ENCODE assay signal across 14 cellular contexts in the genomic region with DNA sequence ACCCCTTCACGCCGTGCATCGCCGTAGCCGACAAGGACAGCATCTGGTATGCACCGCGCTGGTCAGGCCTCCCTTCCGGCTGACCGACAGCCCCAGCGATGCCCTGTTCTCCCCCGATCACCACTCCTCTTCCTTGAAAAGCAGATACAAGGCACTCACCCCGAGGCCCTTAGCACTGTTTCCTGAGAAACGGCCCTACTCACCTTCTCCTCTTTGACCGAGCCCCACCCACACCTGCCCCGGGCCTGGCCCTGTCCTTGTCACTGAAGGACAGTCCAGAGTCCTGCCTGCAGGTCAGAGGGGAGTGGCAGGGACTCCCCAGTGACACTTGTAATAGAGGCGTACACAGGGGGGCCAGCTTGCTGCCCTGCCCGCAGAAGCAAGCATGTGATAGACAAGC.
"Had no signal": no experiment of that assay in that cellular context is flagged by ENCODE, and none has a peak within 500 bp of the region (broad histone marks: within the 10 kb centered on the region; RNA-seq: fewer than 3 reads in every experiment).

No MANE protein-coding gene starts in this region.

- H3K4me3 ChIP-seq: breast epithelium, esophagus muscularis mucosa, prostate gland, SK-N-MC, thyroid gland had no signal

- H3K27ac ChIP-seq: breast epithelium, prostate gland, SK-N-MC, thyroid gland had no signal

- H3K36me3 ChIP-seq: breast epithelium, prostate gland had no signal

- H3K27me3 ChIP-seq: breast epithelium, esophagus muscularis mucosa, thyroid gland had no signal

- DNase-seq: activated CD4-positive, alpha-beta T cell treated with anti-CD3 and anti-CD28 coated beads, Interleukin-2, amount 10 ng/mL, durations not matched to agents 24 days and 14 days; activated naive CD8-positive, alpha-beta T cell treated with anti-CD3 and anti-CD28 coated beads, Interleukin-2, amount 10 ng/mL, durations not matched to agents 7 days and 5 days; anterior cingulate cortex; nucleus accumbens; stimulated activated CD4-positive, alpha-beta T cell treated with anti-CD3 and anti-CD28 coated beads, Interleukin-4, amount 100 ng/mL, for 1 hour; stimulated activated CD8-positive, alpha-beta memory T cell treated with anti-CD3 and anti-CD28 coated beads, Interleukin-4, amount 100 ng/mL, for 48 hours; thyroid gland had no signal

- H3K4me3 Mint-ChIP-seq: activated CD4-positive, alpha-beta T cell treated with anti-CD3 and anti-CD28 coated beads, Interleukin-2, amount 10 ng/mL, durations not matched to agents 24 days and 14 days; activated naive CD8-positive, alpha-beta T cell treated with anti-CD3 and anti-CD28 coated beads, Interleukin-2, amount 10 ng/mL, durations not matched to agents 7 days and 5 days; activated T-helper 17 cell treated with anti-CD3 and anti-CD28 coated beads, Interleukin-2, amount 50 U/mL, for 72 hours; T-helper 1 cell treated with Interleukin-12 subunit alpha and Interleukin-12 subunit beta and Interleukin-4 antibody, amounts not matched to agents 30 μg/mL and 1 μg/mL, for 36 hours had no signal

- H3K27ac Mint-ChIP-seq: activated CD4-positive, alpha-beta T cell treated with anti-CD3 and anti-CD28 coated beads, Interleukin-2, amount 10 ng/mL, durations not matched to agents 24 days and 14 days; activated naive CD8-positive, alpha-beta T cell treated with anti-CD3 and anti-CD28 coated beads, Interleukin-2, amount 10 ng/mL, durations not matched to agents 7 days and 5 days; T-helper 1 cell treated with Interleukin-12 subunit alpha and Interleukin-12 subunit beta and Interleukin-4 antibody, amounts not matched to agents 30 μg/mL and 1 μg/mL, for 36 hours had no signal

- H3K9me3 Mint-ChIP-seq: activated CD4-positive, alpha-beta T cell treated with anti-CD3 and anti-CD28 coated beads, Interleukin-2, amount 10 ng/mL, durations not matched to agents 24 days and 14 days; activated naive CD8-positive, alpha-beta T cell treated with anti-CD3 and anti-CD28 coated beads, Interleukin-2, amount 10 ng/mL, durations not matched to agents 7 days and 5 days; activated T-helper 17 cell treated with anti-CD3 and anti-CD28 coated beads, Interleukin-2, amount 50 U/mL, for 72 hours; T-helper 1 cell treated with Interleukin-12 subunit alpha and Interleukin-12 subunit beta and Interleukin-4 antibody, amounts not matched to agents 30 μg/mL and 1 μg/mL, for 36 hours had no signal

- H3K9me3 ChIP-seq: breast epithelium, esophagus muscularis mucosa, prostate gland, thyroid gland had no signal

- ATAC-seq: activated T-helper 17 cell treated with anti-CD3 and anti-CD28 coated beads, Interleukin-2, amount 50 U/mL, for 72 hours; left lobe of liver had no signal

- H3K27me3 Mint-ChIP-seq: activated CD4-positive, alpha-beta T cell treated with anti-CD3 and anti-CD28 coated beads, Interleukin-2, amount 10 ng/mL, durations not matched to agents 24 days and 14 days; activated naive CD8-positive, alpha-beta T cell treated with anti-CD3 and anti-CD28 coated beads, Interleukin-2, amount 10 ng/mL, durations not matched to agents 7 days and 5 days; activated T-helper 17 cell treated with anti-CD3 and anti-CD28 coated beads, Interleukin-2, amount 50 U/mL, for 72 hours had no signal

- H3K4me1 ChIP-seq: prostate gland had no signal
